Comparison of ENCODE assay signal across 12 cellular contexts in genomic region chr11:117198613-117199012, GRCh38. TPM values are rescaled to one million over a fixed set of nuclear protein-coding genes. Genes with fewer than 3 reads are reported as not detected.
DNase-seq lines count a peak whose midpoint lies in the region; ATAC-seq and TF ChIP-seq lines count a peak whose summit lies in the region.
"Had no signal": no experiment of that assay in that cellular context is flagged by ENCODE, and none has a peak within 500 bp of the region (broad histone marks: within the 10 kb centered on the region; RNA-seq: fewer than 3 reads in every experiment).

No MANE protein-coding gene starts in this region.

- no TSS peak for BruUV-seq in MCF 10A (replicated peaks; lab: Mats Ljungman, UMichigan)

- ATAC-seq in left colon, result no peak

- peak overlapping the region; percentile 38 for H3K4me3 Mint-ChIP-seq in MCF 10A (ENCODE audit: unreplicated experiment)

- 53 to 71% methylated on average over 4 of the region's 4 CpGs for WGBS in sigmoid colon, 2 donors

- intact Hi-C loops in MCF 10A (cut with micrococcal nuclease) (no loop called here), sigmoid colon (cut with DNase I) (loop anchor here (1.0 to 5.0 kb wide), 2 partner anchors 24 to 51 kb away; no protein-coding TSS in a partner anchor), left colon (cut with DNase I, micrococcal nuclease) (no loop called here)

- H3K4me3 ChIP-seq in iPS-18a (ENCODE audit: low read length) (peak overlapping the region; percentile 66), sigmoid colon (peak overlapping the region; percentile 59 to 90 (median 86))

- H3K27me3 Mint-ChIP-seq in MCF 10A (ENCODE audit: insufficient read depth, unreplicated experiment), result no peaks in the 10 kb centered on the region

- H3K27me3 ChIP-seq in iPS-18a (ENCODE audit: control insufficient read depth, insufficient read depth, low read length), result no peaks in the 10 kb centered on the region
- H3K27me3 ChIP-seq in sigmoid colon, result no peaks in the 10 kb centered on the region

- H3K4me1 ChIP-seq in ES-I3 (ENCODE audit: insufficient read depth, low read length) (peaks cover 26% of the 10 kb centered on the region), iPS-18a (ENCODE audit: control insufficient read depth, low read depth, low read length) (peaks cover 25% of the 10 kb centered on the region), sigmoid colon (peaks cover 0 to 33% (median 30%) of the 10 kb centered on the region in 4 donors)

- no peaks in the 10 kb centered on the region for H3K36me3 Mint-ChIP-seq in MCF 10A (ENCODE audit: insufficient read depth, unreplicated experiment)

- no peaks in the 10 kb centered on the region for H3K9me3 Mint-ChIP-seq in MCF 10A (ENCODE audit: unreplicated experiment)

- H3K27ac ChIP-seq in iPS-18a (ENCODE audit: low read length) (no peak overlapping the region), sigmoid colon (peak overlapping the region; percentile 90 to 99 (median 96))

- no peak for DNase-seq in MCF 10A (ENCODE audit: unreplicated experiment)
- DNase-seq in sigmoid colon, result no peak
- DNase-seq in left colon, result no peak
- no peak for DNase-seq in HCEC 1CT
- no peak for DNase-seq in DMS79 (lab: John Stamatoyannopoulos, UW)
- no peak for DNase-seq in stimulated activated CD4-positive, alpha-beta T cell treated with anti-CD3 and anti-CD28 coated beads, Interleukin-4, amount 100 ng/mL, for 1 hour
- DNase-seq: activated T-cell treated with anti-CD3 and anti-CD28 coated beads for 4 hours; effector CD4-positive, alpha-beta T cell; stimulated activated naive CD4-positive, alpha-beta T cell treated with Interleukin-2 at 50 U/mL for 16 hours; T-helper 9 cell had no signal

- no peaks in the 10 kb centered on the region for H3K4me1 Mint-ChIP-seq in MCF 10A (ENCODE audit: insufficient read depth, unreplicated experiment)

- TF ChIP-seq EP300 in sigmoid colon (IDR thresholded peaks at IDR 0.05), result no peak

- H3K27ac Mint-ChIP-seq in MCF 10A (ENCODE audit: low read depth, unreplicated experiment), result no peak overlapping the region

- TF ChIP-seq POLR2A in sigmoid colon (IDR thresholded peaks at IDR 0.05), result no peak

- H3K36me3 ChIP-seq in ES-I3 (ENCODE audit: insufficient read depth, low read length) (peaks cover 11% of the 10 kb centered on the region), iPS-18a (ENCODE audit: control insufficient read depth, low read depth, low read length) (peaks cover 7% of the 10 kb centered on the region), sigmoid colon (peaks cover 18 to 51% (median 33%) of the 10 kb centered on the region in 4 donors)

- CTCF ChIA-PET in MCF 10A (lab: Yijun Ruan, JAX), result no interaction called here

- H3K9me3 ChIP-seq in ES-I3 (ENCODE audit: control insufficient read depth, insufficient read depth, low read length) (no peaks in the 10 kb centered on the region), iPS-18a (ENCODE audit: control insufficient read depth, low read depth, low read length) (no peaks in the 10 kb centered on the region), sigmoid colon (no peaks in the 10 kb centered on the region)

- POLR2A ChIA-PET in MCF 10A (lab: Yijun Ruan, JAX), result interaction anchor here (0.7 to 0.9 kb wide), 3 partner anchors 19 to 390 kb away, joined by 3 to 6 read pairs (median 3); no protein-coding TSS in a partner anchor

- H3K9ac ChIP-seq in ES-I3 (ENCODE audit: low read depth, low read length) (peak overlapping the region; percentile 70), iPS-18a (ENCODE audit: low read length) (peak overlapping the region; percentile 74)

- TF ChIP-seq CTCF in MCF 10A (IDR thresholded peaks at IDR 0.05; ENCODE audit: unreplicated experiment), result no peak
- TF ChIP-seq CTCF in sigmoid colon (IDR thresholded peaks at IDR 0.05), result no peak

RNA-seq across cellular contexts. Expression of gene TAGLN, which starts 0.6 kb away (rescaled TPM):
- 18.0 and 45.4 TPM in 2 replicates for total RNA-seq in MCF 10A (2022)
- over 10,000 TPM in 3 of 4 donors, 1,000 to 10,000 TPM in 1; 6,854 to 14,048 (median 12,596) TPM for total RNA-seq in sigmoid colon
- 1,000 to 10,000 TPM in 1 of 3 donors, 100 to 1,000 TPM in 2; 112 to 1,100 (median 337) TPM for polyA plus RNA-seq in sigmoid colon
- total RNA-seq in left colon, result 100 to 1,000 TPM in 1 of 2 donors, 10 to 100 TPM in 1; 64.6 to 747 TPM

RNA-seq across cellular contexts. Expression of gene SIDT2, which starts 20.1 kb away (rescaled TPM):
- total RNA-seq in MCF 10A (2022) (17.5 and 18.4 TPM in 2 replicates), sigmoid colon (10 to 100 TPM; 20.7 to 50.7 (median 28.5) TPM), left colon (10 to 100 TPM; 70.9 to 79.1 TPM)
- polyA plus RNA-seq in sigmoid colon, result 10 to 100 TPM in 2 of 3 donors, 1 to 10 TPM in 1; 7.6 to 33.1 (median 12.0) TPM

RNA-seq across cellular contexts. Expression of gene PCSK7, which starts 33.3 kb away (rescaled TPM):
- 58.6 and 61.8 TPM in 2 replicates for total RNA-seq in MCF 10A (2022)
- 10 to 100 TPM; 22.1 to 55.1 (median 31.1) TPM for total RNA-seq in sigmoid colon
- polyA plus RNA-seq in sigmoid colon, result 100 to 1,000 TPM in 1 of 3 donors, 10 to 100 TPM in 2; 18.0 to 116 (median 21.7) TPM
- total RNA-seq in left colon, result 100 to 1,000 TPM; 153 to 232 TPM

RNA-seq across cellular contexts. Expression of gene RNF214, which starts 33.9 kb away (rescaled TPM):
- 23.3 TPM in 2 replicates for total RNA-seq in MCF 10A (2022)
- 10 to 100 TPM; 11.1 to 23.8 (median 12.8) TPM for total RNA-seq in sigmoid colon
- polyA plus RNA-seq in sigmoid colon, result 10 to 100 TPM in 2 of 3 donors, 1 to 10 TPM in 1; 6.2 to 12.0 (median 10.2) TPM
- total RNA-seq in left colon, result 10 to 100 TPM; 17.4 to 17.8 TPM

RNA-seq across cellular contexts. Expression of gene PAFAH1B2, which starts 54.5 kb away (rescaled TPM):
- total RNA-seq in MCF 10A (2022) (146 and 174 TPM in 2 replicates), sigmoid colon (10 to 100 TPM; 42.1 to 76.4 (median 58.0) TPM), left colon (10 to 100 TPM; 74.0 to 75.5 TPM)
- 10 to 100 TPM; 26.0 to 33.1 (median 28.8) TPM for polyA plus RNA-seq in sigmoid colon

Comparison
In these comparisons a context has a peak if more than half of its experiments do, and no peak if none do; other contexts are left out.
1. RNA of gene TAGLN, which starts 0.6 kb away (total RNA-seq): 6,854 to 14,048 TPM in sigmoid colon; 64.6 to 747 TPM in left colon and 18.0 to 45.4 TPM in MCF 10A; every median in the first group is over 4 times any median in the second.